Comparison of ENCODE assay signal across 20 cellular contexts in genomic region chr7:133851416-133851815, GRCh38.
"Had no signal": no experiment of that assay in that cellular context is flagged by ENCODE, and none has a peak within 500 bp of the region (broad histone marks: within the 10 kb centered on the region; RNA-seq: fewer than 3 reads in every experiment).

No MANE protein-coding gene starts in this region.

- H3K4me1 Mint-ChIP-seq: immature natural killer cell; stimulated activated naive CD8-positive, alpha-beta T cell treated with anti-CD3 and anti-CD28 coated beads, Interleukin-15, amount 100 ng/mL, for 72 hours had no signal

- H3K27ac ChIP-seq: spleen had no signal

- H3K4me3 ChIP-seq: heart left ventricle, mucosa of descending colon, spleen had no signal

- H3K27me3 ChIP-seq: heart left ventricle, spleen had no signal

- H3K9me3 ChIP-seq: heart left ventricle, mucosa of descending colon, spleen had no signal

- DNase-seq: activated B cell treated with CpG ODN at 0.5 μM for 24 hours; activated CD4-positive, alpha-beta T cell treated with anti-CD3 and anti-CD28 coated beads for 48 hours; activated CD8-positive, alpha-beta T cell treated with anti-CD3 and anti-CD28 coated beads for 36 hours; activated gamma-delta T cell; activated T-cell treated with anti-CD3 and anti-CD28 coated beads, Interleukin-2, amount 50 U/mL, for 72 hours; amniotic stem cell; cortex of kidney; effector CD8-positive, alpha-beta T cell; heart left ventricle; immature natural killer cell; mucosa of descending colon; spleen; stimulated activated naive CD8-positive, alpha-beta T cell treated with anti-CD3 and anti-CD28 coated beads, Interleukin-15, amount 100 ng/mL, for 72 hours; T-helper 17 cell had no signal

- H3K36me3 ChIP-seq: heart left ventricle, spleen had no signal

- H3K27me3 Mint-ChIP-seq: activated B cell treated with CpG ODN at 0.5 μM for 24 hours; activated CD8-positive, alpha-beta T cell treated with anti-CD3 and anti-CD28 coated beads for 36 hours; brain; natural killer cell treated with Interleukin-12 subunit alpha and Interleukin-12 subunit beta and Interleukin-15 and Interleukin-18, amount 100 ng/mL, for 72 hours; stimulated activated naive CD8-positive, alpha-beta T cell treated with anti-CD3 and anti-CD28 coated beads, Interleukin-15, amount 100 ng/mL, for 72 hours; T-helper 17 cell; type B pancreatic cell had no signal

- H3K36me3 Mint-ChIP-seq: activated naive CD4-positive, alpha-beta T cell treated with anti-CD3 and anti-CD28 coated beads, Interleukin-2, amount 50 U/mL, for 72 hours; brain; natural killer cell treated with Interleukin-12 subunit alpha and Interleukin-12 subunit beta and Interleukin-15 and Interleukin-18, amount 100 ng/mL, for 72 hours; type B pancreatic cell had no signal

- H3K27ac Mint-ChIP-seq: activated B cell treated with CpG ODN at 0.5 μM for 24 hours; activated CD8-positive, alpha-beta T cell treated with anti-CD3 and anti-CD28 coated beads for 36 hours; activated naive CD4-positive, alpha-beta T cell treated with anti-CD3 and anti-CD28 coated beads, Interleukin-2, amount 50 U/mL, for 72 hours; immature natural killer cell; natural killer cell treated with Interleukin-12 subunit alpha and Interleukin-12 subunit beta and Interleukin-15 and Interleukin-18, amount 100 ng/mL, for 72 hours; T-helper 17 cell; type B pancreatic cell had no signal

- ATAC-seq: activated CD8-positive, alpha-beta T cell treated with anti-CD3 and anti-CD28 coated beads for 36 hours; activated naive CD4-positive, alpha-beta T cell treated with anti-CD3 and anti-CD28 coated beads, Interleukin-2, amount 50 U/mL, for 72 hours; activated T-cell treated with anti-CD3 and anti-CD28 coated beads, Interleukin-2, amount 50 U/mL, for 72 hours; heart left ventricle; left lobe of liver; mucosa of descending colon; natural killer cell treated with Interleukin-12 subunit alpha and Interleukin-12 subunit beta and Interleukin-15 and Interleukin-18, amount 100 ng/mL, for 72 hours; sciatic nerve; stimulated activated naive CD8-positive, alpha-beta T cell treated with anti-CD3 and anti-CD28 coated beads, Interleukin-15, amount 100 ng/mL, for 72 hours; T-helper 17 cell had no signal

- H3K4me3 Mint-ChIP-seq: activated B cell treated with CpG ODN at 0.5 μM for 24 hours; activated CD8-positive, alpha-beta T cell treated with anti-CD3 and anti-CD28 coated beads for 36 hours; activated T-cell treated with anti-CD3 and anti-CD28 coated beads, Interleukin-2, amount 50 U/mL, for 72 hours; brain; immature natural killer cell; natural killer cell treated with Interleukin-12 subunit alpha and Interleukin-12 subunit beta and Interleukin-15 and Interleukin-18, amount 100 ng/mL, for 72 hours; stimulated activated naive CD8-positive, alpha-beta T cell treated with anti-CD3 and anti-CD28 coated beads, Interleukin-15, amount 100 ng/mL, for 72 hours; T-helper 17 cell; type B pancreatic cell had no signal

- H3K4me1 ChIP-seq: spleen had no signal

- H3K9me3 Mint-ChIP-seq: activated B cell treated with CpG ODN at 0.5 μM for 24 hours; activated CD8-positive, alpha-beta T cell treated with anti-CD3 and anti-CD28 coated beads for 36 hours; activated naive CD4-positive, alpha-beta T cell treated with anti-CD3 and anti-CD28 coated beads, Interleukin-2, amount 50 U/mL, for 72 hours; activated T-cell treated with anti-CD3 and anti-CD28 coated beads, Interleukin-2, amount 50 U/mL, for 72 hours; brain; immature natural killer cell; natural killer cell treated with Interleukin-12 subunit alpha and Interleukin-12 subunit beta and Interleukin-15 and Interleukin-18, amount 100 ng/mL, for 72 hours; stimulated activated naive CD8-positive, alpha-beta T cell treated with anti-CD3 and anti-CD28 coated beads, Interleukin-15, amount 100 ng/mL, for 72 hours; type B pancreatic cell had no signal
